28 cellular contexts compared by ENCODE assay signal in the genomic region with DNA sequence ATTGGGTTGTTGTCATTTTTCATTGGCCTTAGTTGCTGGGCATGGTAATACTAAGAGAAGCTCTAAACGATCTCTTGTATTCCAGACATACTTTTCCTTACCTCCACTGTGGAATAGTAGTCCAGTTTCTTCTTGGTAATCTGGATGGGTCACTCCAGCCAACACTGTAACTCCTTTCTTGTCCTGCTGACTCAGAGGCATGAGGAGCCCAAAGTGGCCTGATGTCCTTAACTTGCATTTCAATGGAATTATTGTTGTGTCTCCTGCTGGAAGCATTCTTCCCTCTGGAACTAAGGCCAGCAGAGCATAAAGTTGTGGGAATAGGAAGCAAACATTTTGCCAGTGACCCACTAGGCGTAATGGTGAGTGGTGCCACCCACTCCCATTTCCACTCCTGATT. TPM values are rescaled to one million over a fixed set of nuclear protein-coding genes. Genes with fewer than 3 reads are reported as not detected.
A peak's percentile ranks its signal among the peaks of the same experiment; 100 is the strongest.
DNase-seq lines count a peak whose midpoint lies in the region; ATAC-seq, FAIRE-seq and TF ChIP-seq lines count a peak whose summit lies in the region.
"Had no signal": no experiment of that assay in that cellular context is flagged by ENCODE, and none has a peak within 500 bp of the region (broad histone marks: within the 10 kb centered on the region; RNA-seq: fewer than 3 reads in every experiment).

No MANE protein-coding gene starts in this region.

- DNase-seq in EH (ENCODE audit: low read depth) (peak; percentile 29), NT2/D1 (ENCODE audit: low read depth, low spot score) (peak; percentile 13), H1 (ENCODE audit: low read depth in 1 of 2, low spot score in 2 of 2) (no peak), mesenchymal stem cell (peak; percentile 15), NCI-H345 (lab: John Stamatoyannopoulos, UW) (no peak)
- DNase-seq: ACHN; activated CD8-positive, alpha-beta T cell treated with anti-CD3 and anti-CD28 coated beads for 36 hours; activated naive CD4-positive, alpha-beta T cell treated with anti-CD3 and anti-CD28 coated beads, Interleukin-2, amount 10 ng/mL, durations not matched to agents 7 days and 5 days; hippocampal formation; immature natural killer cell; KBM-7; MG63; NCI-H1105; NCI-H187; NCI-H2171 treated with DMSO at 0.1 percent for 48 hours; NCI-H524 treated with DMSO at 0.1 percent for 48 hours; PC-9; posterior cingulate gyrus; SIG-M5; stimulated activated CD4-positive, alpha-beta T cell treated with anti-CD3 and anti-CD28 coated beads, Interleukin-12 subunit alpha, Interleukin-12 subunit beta, amount 100 ng/mL, for 4 hours; stimulated activated CD4-positive, alpha-beta T cell treated with anti-CD3 and anti-CD28 coated beads, Interleukin-4, amount 100 ng/mL, for 1 hour had no signal

- FAIRE-seq in H1 (lab: Jason Lieb, UNC) = no peak
- FAIRE-seq: GM12891 had no signal

- H4K91ac ChIP-seq in H1 (replicated peaks; ENCODE audit: insufficient read length, low read length) (no peak overlapping the region), mesenchymal stem cell (ENCODE audit: low read length) (no peak overlapping the region)

- peak overlapping the region; percentile 34 to 48; a peak in 3 of 4 replicates for H3K4me2 ChIP-seq in H1 (ENCODE audit: insufficient read depth in 1 of 2, low read depth in 2 of 2, low read length in 2 of 2)
- H3K4me2 ChIP-seq in mesenchymal stem cell (ENCODE audit: low read length, poor library complexity, severe bottlenecking) = no peak overlapping the region
- H3K4me2 ChIP-seq: BLaER1 treated with 17β-estradiol and CSF1 and Interleukin-3, amounts not matched to agents 10 nM and 100 nM; PC-9 had no signal

- no peak for ATAC-seq in GM21390 (IDR thresholded peaks at IDR 0.05; ENCODE audit: unreplicated experiment)
- no peak for ATAC-seq in GM21360 (IDR thresholded peaks at IDR 0.05; ENCODE audit: unreplicated experiment)
- ATAC-seq: activated CD8-positive, alpha-beta T cell treated with anti-CD3 and anti-CD28 coated beads for 36 hours; left lobe of liver; sciatic nerve had no signal

- no peak overlapping the region for H2BK15ac ChIP-seq in H1 (ENCODE audit: low read length)
- H2BK15ac ChIP-seq in mesenchymal stem cell (ENCODE audit: low read depth, poor library complexity, severe bottlenecking) = no peak overlapping the region

- no peak overlapping the region for H3K56ac ChIP-seq in H1 (replicated peaks; ENCODE audit: insufficient read length, low read depth, low read length)

- H3K4me1 ChIP-seq in NT2/D1 (ENCODE audit: insufficient read depth, insufficient read length) (no peaks in the 10 kb centered on the region), H1 (replicated peaks in 1 of 4; ENCODE audit: control insufficient read depth in 3 of 4, insufficient read depth in 4 of 4, low read length in 3 of 4) (peaks cover 0 to 7% (median 5%) of the 10 kb centered on the region in 4 experiments; a peak in 3 of 7 replicates), mesenchymal stem cell (ENCODE audit: control insufficient read depth, insufficient read depth, low read depth, low read length) (no peaks in the 10 kb centered on the region)
- H3K4me1 ChIP-seq: BLaER1 treated with 17β-estradiol and CSF1 and Interleukin-3, amounts not matched to agents 10 nM and 100 nM had no signal

- no peak overlapping the region for H3K27ac ChIP-seq in H1 (ENCODE audit: low read depth, low read length)
- no peak overlapping the region for H3K27ac ChIP-seq in mesenchymal stem cell (ENCODE audit: low read length, poor library complexity, severe bottlenecking)
- H3K27ac ChIP-seq: BLaER1 treated with 17β-estradiol and CSF1 and Interleukin-3, amounts not matched to agents 10 nM and 100 nM; PC-9; tibial nerve had no signal

- no peak overlapping the region for H3K4ac ChIP-seq in H1 (replicated peaks; ENCODE audit: insufficient read length, low read depth, low read length)
- H3K4ac ChIP-seq in mesenchymal stem cell (ENCODE audit: low read depth in 1 of 2, low read length in 2 of 2) = no peak overlapping the region

- no peak overlapping the region for H3K9ac ChIP-seq in NT2/D1 (ENCODE audit: insufficient read length, low read depth)
- H3K9ac ChIP-seq in H1 (replicated peaks in 1 of 4; ENCODE audit: extremely low read depth in 1 of 4, low read depth in 3 of 4, low read length in 3 of 4) = no peak overlapping the region
- H3K9ac ChIP-seq in mesenchymal stem cell (ENCODE audit: low read length) = no peak overlapping the region
- H3K9ac ChIP-seq: BLaER1 treated with 17β-estradiol and CSF1 and Interleukin-3, amounts not matched to agents 10 nM and 100 nM had no signal

- H2BK5ac ChIP-seq in H1 (ENCODE audit: low read depth, low read length) (no peak overlapping the region), mesenchymal stem cell (ENCODE audit: low read depth, low read length, poor library complexity, severe bottlenecking) (no peak overlapping the region)

- H3K27me3 ChIP-seq in NT2/D1 (ENCODE audit: insufficient read depth, insufficient read length) = no peaks in the 10 kb centered on the region
- no peaks in the 10 kb centered on the region for H3K27me3 ChIP-seq in H1 (replicated peaks in 1 of 4; ENCODE audit: control insufficient read depth in 3 of 4, extremely low read depth in 1 of 4, insufficient read depth in 3 of 4, low read length in 3 of 4)
- H3K27me3 ChIP-seq in mesenchymal stem cell (ENCODE audit: control insufficient read depth in 1 of 2, insufficient read depth in 1 of 2, low read length in 2 of 2) = no peaks in the 10 kb centered on the region
- H3K27me3 ChIP-seq: BLaER1 treated with 17β-estradiol and CSF1 and Interleukin-3, amounts not matched to agents 10 nM and 100 nM; MG63; tibial nerve had no signal

- H3K79me2 ChIP-seq in H1 (ENCODE audit: control insufficient read depth in 1 of 2, insufficient read depth in 2 of 2, low read length in 2 of 2) = peaks cover 3 to 31% of the 10 kb centered on the region in 2 experiments; a peak in 2 of 4 replicates

- no peak overlapping the region for H2BK120ac ChIP-seq in H1 (replicated peaks; ENCODE audit: low read depth, low read length)
- H2BK120ac ChIP-seq in mesenchymal stem cell (ENCODE audit: low read depth, low read length) = no peak overlapping the region

- H2AK5ac ChIP-seq in H1 (ENCODE audit: low read depth, low read length) = no peak overlapping the region
- no peak overlapping the region for H2AK5ac ChIP-seq in mesenchymal stem cell (ENCODE audit: low read length, severe bottlenecking)

- no peak overlapping the region for H2BK12ac ChIP-seq in H1 (ENCODE audit: low read depth, low read length)
- H2BK12ac ChIP-seq in mesenchymal stem cell (ENCODE audit: low read length in 2 of 2) = no peak overlapping the region

- H3K9me3 ChIP-seq in NT2/D1 (ENCODE audit: insufficient read depth, low read length) (no peaks in the 10 kb centered on the region), H1 (ENCODE audit: insufficient read depth in 2 of 2, low read depth in 1 of 2, low read length in 1 of 2) (no peaks in the 10 kb centered on the region), mesenchymal stem cell (ENCODE audit: control insufficient read depth, low read length) (no peaks in the 10 kb centered on the region)
- H3K9me3 ChIP-seq: MG63, tibial nerve had no signal

- CTCF ChIA-PET in H1 (lab: Charles Lee; ENCODE audit: partially characterized antibody) = interaction anchor here (1.0 kb wide), 1 partner anchor 24 kb away, joined by 4 read pairs; no protein-coding TSS in a partner anchor

- TF ChIP-seq CTCF in H1 (IDR thresholded peaks at IDR 0.05; ENCODE audit: control extremely low read depth in 1 of 3, insufficient read depth in 1 of 3, low read depth in 1 of 3, low read length in 3 of 3) = no peak

- H3K4me3 ChIP-seq in NT2/D1 (ENCODE audit: insufficient read length, low read depth) (no peak overlapping the region), H1 (ENCODE audit: extremely low read depth in 1 of 4, insufficient read depth in 2 of 4, low read depth in 3 of 4, low read length in 4 of 4) (no peak overlapping the region), mesenchymal stem cell (ENCODE audit: insufficient read depth in 1 of 2, low read depth in 1 of 2, low read length in 2 of 2) (no peak overlapping the region)
- H3K4me3 ChIP-seq: BLaER1 treated with 17β-estradiol and CSF1 and Interleukin-3, amounts not matched to agents 10 nM and 100 nM; MG63; PC-9; tibial nerve had no signal

- no peak for TF ChIP-seq EP300 in H1 (IDR thresholded peaks at IDR 0.05; ENCODE audit: borderline replicate concordance in 1 of 2, low read depth in 2 of 2, low read length in 2 of 2)

- H3K36me3 ChIP-seq in NT2/D1 (ENCODE audit: insufficient read depth, insufficient read length, low read length) (peaks cover 7% of the 10 kb centered on the region), H1 (ENCODE audit: control insufficient read depth in 2 of 4, insufficient read depth in 4 of 4, low read length in 3 of 4) (no peaks in the 10 kb centered on the region), mesenchymal stem cell (ENCODE audit: control insufficient read depth in 1 of 2, insufficient read depth in 2 of 2, low read depth in 1 of 2, low read length in 2 of 2) (no peaks in the 10 kb centered on the region)
- H3K36me3 ChIP-seq: BLaER1 treated with 17β-estradiol and CSF1 and Interleukin-3, amounts not matched to agents 10 nM and 100 nM; MG63 had no signal

- POLR2A ChIA-PET in H1 (lab: Charles Lee; ENCODE audit: partially characterized antibody) = no interaction called here

- no peak overlapping the region for H4K5ac ChIP-seq in H1 (ENCODE audit: insufficient read length, low read depth, low read length)

- H2AFZ ChIP-seq in H1 (ENCODE audit: low read length) (no peak overlapping the region), mesenchymal stem cell (ENCODE audit: low read depth, low read length) (no peak overlapping the region)
- H2AFZ ChIP-seq: PC-9 had no signal

- no peak overlapping the region for H2BK20ac ChIP-seq in H1 (ENCODE audit: low read length)

- H3K23ac ChIP-seq in H1 (ENCODE audit: insufficient read length) = no peak overlapping the region
- no peak overlapping the region for H3K23ac ChIP-seq in mesenchymal stem cell (ENCODE audit: low read length in 2 of 2)

- whole genome bisulfite sequencing in H1 (ENCODE audit: extremely low coverage in 1 of 2, insufficient coverage in 1 of 2, insufficient read length in 1 of 2, insufficient replicate concordance in 2 of 2, low coverage in 1 of 2, low lambda C conversion rate in 2 of 2, missing lambda C conversion rate in 1 of 2), 2 experiments = 83% methylated on average over 2 of the region's 2 CpGs; no CpG with 5 or more reads in 1 of the 2 experiments
- WGBS in mesenchymal stem cell = 100% methylated on average over 1 of the region's 2 CpGs

- no peak overlapping the region for H3K18ac ChIP-seq in H1 (ENCODE audit: extremely low read depth, low read length)
- H3K18ac ChIP-seq in mesenchymal stem cell (ENCODE audit: low read depth in 1 of 2, low read length in 2 of 2) = no peak overlapping the region

- H3K23me2 ChIP-seq in H1 (ENCODE audit: low read depth, low read length) = no peaks in the 10 kb centered on the region

- no peak for TF ChIP-seq POLR2A in H1 (IDR thresholded peaks at IDR 0.05; ENCODE audit: control extremely low read depth in 1 of 2, low read depth in 2 of 2, low read length in 2 of 2)

- H3K79me1 ChIP-seq in H1 (ENCODE audit: low read depth, low read length) = no peaks in the 10 kb centered on the region; the same call in 1 of the 2 replicates
- H3K79me1 ChIP-seq in mesenchymal stem cell (replicated peaks; ENCODE audit: low read length, poor library complexity, severe bottlenecking) = peaks cover 42% of the 10 kb centered on the region

- peaks cover 0 to 2% of the 10 kb centered on the region in 2 experiments for H4K20me1 ChIP-seq in H1 (replicated peaks in 1 of 2; ENCODE audit: control insufficient read depth in 1 of 2, insufficient read depth in 2 of 2, low read length in 2 of 2)

- no peak overlapping the region for H3K14ac ChIP-seq in H1 (ENCODE audit: insufficient read length)
- no peak overlapping the region for H3K14ac ChIP-seq in mesenchymal stem cell (ENCODE audit: low read length in 2 of 2)

- no peak for TF ChIP-seq RAD21 in H1 (IDR thresholded peaks at IDR 0.05 in 1 of 2, conservative IDR thresholded peaks at IDR 0.05 in 1 of 2; ENCODE audit: low read depth in 2 of 2, low read length in 2 of 2)

- H4K8ac ChIP-seq in H1 (ENCODE audit: extremely low read depth, insufficient read depth, low read length) (no peak overlapping the region), mesenchymal stem cell (ENCODE audit: low read length) (no peak overlapping the region)

RNA-seq across cellular contexts. Expression of gene DAAM1, which starts 33.1 kb away (rescaled TPM):
- 38.1 and 44.9 TPM in 2 replicates for total RNA-seq in H1 (2021; fragmentation: NEBNext Ultra II Directional; extraction: Animal tissue kit (Norgen Biotek cat#: 25700))
- 4.2 and 5.0 TPM in 2 replicates for polyA plus RNA-seq in H1 (2011; rRNA removed)
- polyA plus RNA-seq in H1 (2011; cell fraction: cytosol; rRNA removed) = 6.6 TPM
- 9.2 TPM for polyA plus RNA-seq in H1 (2011; cell fraction: nucleus; rRNA removed)
- polyA plus RNA-seq in H1 (2012, experiment 1 of 2) = 10.3 to 27.1 TPM (median 13.4 TPM) in 4 replicates
- 1.4 TPM for polyA plus RNA-seq in H1 (2012, experiment 2 of 2)
- 29.9 TPM for polyA plus RNA-seq in H1 (2013, experiment 1 of 2)
- polyA plus RNA-seq in H1 (2013, experiment 2 of 2) = 25.1 TPM
- polyA minus RNA-seq in H1 (2011; rRNA and poly(A)+ RNA removed) = 33.1 and 47.9 TPM in 2 replicates
- 8.6 TPM for polyA minus RNA-seq in H1 (2011; cell fraction: cytosol; rRNA and poly(A)+ RNA removed)
- polyA minus RNA-seq in H1 (2011; cell fraction: nucleus; rRNA and poly(A)+ RNA removed) = 64.8 TPM
- polyA plus RNA-seq in mesenchymal stem cell (2013, experiment 1 of 2) = 10.1 TPM
- 11.0 TPM for polyA plus RNA-seq in mesenchymal stem cell (2013, experiment 2 of 2)

Comparison
In these comparisons a context has a peak if more than half of its experiments do, and no peak if none do; other contexts are left out.
1. DNase-seq: peak in EH (single experiment), NT2/D1 (single experiment) and mesenchymal stem cell (single experiment); none in H1 (0 of 2) and NCI-H345 (single experiment).